In genomic region chr11:82902086-82902485, GRCh38 we compare ENCODE assay signal across 8 cellular contexts. TPM values are rescaled to one million over a fixed set of nuclear protein-coding genes. Genes with fewer than 3 reads are reported as not detected.
DNase-seq lines count a peak whose midpoint lies in the region; ATAC-seq and TF ChIP-seq lines count a peak whose summit lies in the region.

No MANE protein-coding gene starts in this region.

- ATAC-seq in GM19395 (IDR thresholded peaks at IDR 0.05; ENCODE audit: unreplicated experiment): no peak

- POLR2A ChIA-PET in CD4-positive, alpha-beta memory T cell (lab: Charles Lee; ENCODE audit: partially characterized antibody): interaction anchor here (0.7 to 3.6 kb wide), 28 partner anchors 10 to 383 kb away, joined by 3 to 124 read pairs (median 8); partner anchors contain the start of genes ANKRD42, CCDC90B, PCF11 and RAB30
- POLR2A ChIA-PET in GM10248 (lab: Yijun Ruan, JAX): interaction anchor here (0.6 to 1.6 kb wide), 2 partner anchors 9 to 199 kb away, joined by 4 read pairs; no protein-coding TSS in a partner anchor

- CTCF ChIA-PET in CD4-positive, alpha-beta memory T cell (lab: Charles Lee; ENCODE audit: partially characterized antibody): interaction anchor here (0.9 to 11.8 kb wide), 17 partner anchors 9 to 384 kb away, joined by 3 to 107 read pairs (median 4); partner anchors contain the start of genes CCDC90B and PCF11
- CTCF ChIA-PET in GM10248 (lab: Yijun Ruan, JAX): interaction anchor here (0.8 to 3.0 kb wide), 9 partner anchors 21 to 914 kb away, joined by 3 to 18 read pairs (median 3); no protein-coding TSS in a partner anchor

- peak overlapping the region; percentile 95 to 100 (median 98) for H3K4me3 Mint-ChIP-seq in CD4-positive, alpha-beta memory T cell
- H3K4me3 Mint-ChIP-seq in neural crest cell: peak overlapping the region; percentile 99

- H3K27ac ChIP-seq in CD4-positive, alpha-beta memory T cell (ENCODE audit: low read depth, low read length): peak overlapping the region; percentile 92
- H3K27ac ChIP-seq in colonic mucosa: no peak overlapping the region

- H3K27ac Mint-ChIP-seq in CD4-positive, alpha-beta memory T cell: peak overlapping the region; percentile 95 to 100 (median 100)
- H3K27ac Mint-ChIP-seq in neural crest cell (ENCODE audit: unreplicated experiment): no peak overlapping the region

- H3K36me3 ChIP-seq in CD4-positive, alpha-beta memory T cell (ENCODE audit: insufficient read depth, low read length): no peaks in the 10 kb centered on the region
- no peaks in the 10 kb centered on the region for H3K36me3 ChIP-seq in MG63
- no peaks in the 10 kb centered on the region for H3K36me3 ChIP-seq in colonic mucosa

- peaks cover 0 to 8% of the 10 kb centered on the region in 2 donors for H3K36me3 Mint-ChIP-seq in CD4-positive, alpha-beta memory T cell
- H3K36me3 Mint-ChIP-seq in neural crest cell (ENCODE audit: low read depth): no peaks in the 10 kb centered on the region

- peaks cover 18 to 45% (median 37%) of the 10 kb centered on the region in 4 donors for H3K4me1 Mint-ChIP-seq in CD4-positive, alpha-beta memory T cell
- peaks cover 44% of the 10 kb centered on the region for H3K4me1 Mint-ChIP-seq in neural crest cell

- intact Hi-C loops in CD4-positive, alpha-beta memory T cell (cut with micrococcal nuclease): no loop called here
- intact Hi-C loops in colonic mucosa (cut with DNase I): no loop called here

- peak overlapping the region in 1 of 2 donors; percentile 82 for H3K4me3 ChIP-seq in CD4-positive, alpha-beta memory T cell (ENCODE audit: low read length in 2 of 2)
- H3K4me3 ChIP-seq in MG63: peak overlapping the region; percentile 68
- H3K4me3 ChIP-seq in colonic mucosa: peak overlapping the region; percentile 60

- H3K4me1 ChIP-seq in CD4-positive, alpha-beta memory T cell (ENCODE audit: insufficient read depth, low read length): peaks cover 38% of the 10 kb centered on the region
- peaks cover 3% of the 10 kb centered on the region for H3K4me1 ChIP-seq in colonic mucosa

- H3K9ac ChIP-seq in colonic mucosa (ENCODE audit: low read depth in 2 of 2, low read length in 2 of 2): no peak overlapping the region

- DNase-seq in CD4-positive, alpha-beta memory T cell: no peak
- DNase-seq in MG63 (no peak), colonic mucosa (no peak), neural crest cell (ENCODE audit: low read depth, low spot score) (no peak), NCI-H1436 (lab: John Stamatoyannopoulos, UW) (no peak), GM10248 (ENCODE audit: extremely low spot score) (no peak), NCI-H187 (lab: John Stamatoyannopoulos, UW) (no peak)

- no peaks in the 10 kb centered on the region for H3K27me3 Mint-ChIP-seq in CD4-positive, alpha-beta memory T cell
- no peaks in the 10 kb centered on the region for H3K27me3 Mint-ChIP-seq in neural crest cell (ENCODE audit: low read depth)

- no peaks in the 10 kb centered on the region for H3K27me3 ChIP-seq in CD4-positive, alpha-beta memory T cell (ENCODE audit: insufficient read depth, low read length)
- H3K27me3 ChIP-seq in MG63 (no peaks in the 10 kb centered on the region), colonic mucosa (no peaks in the 10 kb centered on the region)

- H3K9me3 Mint-ChIP-seq in CD4-positive, alpha-beta memory T cell: peaks cover 0 to 1% (median 0%) of the 10 kb centered on the region in 8 donors
- no peaks in the 10 kb centered on the region for H3K9me3 Mint-ChIP-seq in neural crest cell

- H3K9me3 ChIP-seq in CD4-positive, alpha-beta memory T cell (ENCODE audit: control insufficient read depth in 1 of 2, low read length in 2 of 2): no peaks in the 10 kb centered on the region
- H3K9me3 ChIP-seq in MG63 (no peaks in the 10 kb centered on the region), colonic mucosa (no peaks in the 10 kb centered on the region)

- TF ChIP-seq CTCF in colonic mucosa (IDR thresholded peaks at IDR 0.05) (no peak), neural crest cell (conservative IDR thresholded peaks at IDR 0.05) (no peak), GM10248 (IDR thresholded peaks at IDR 0.05; ENCODE audit: control extremely low read depth, extremely low read depth, low read depth, missing control alignments) (no peak)

RNA-seq across cellular contexts. Expression of gene DDIAS, which starts 0.6 kb away (rescaled TPM):
- under 1 TPM; 0.67 to 0.86 TPM for total RNA-seq in CD4-positive, alpha-beta memory T cell
- 1 to 10 TPM in 1 of 2 donors, not detected in 1; 2.4 TPM for polyA plus RNA-seq in CD4-positive, alpha-beta memory T cell
- 9.2 and 10.3 TPM in 2 replicates for total RNA-seq in MG63 (2014; rRNA removed; shearing (Covaris generic); ENCODE audit: low replicate concordance)
- 1 to 10 TPM; 2.5 to 7.8 TPM for total RNA-seq in colonic mucosa
- 22.1 and 23.2 TPM in 2 replicates for total RNA-seq in neural crest cell

RNA-seq across cellular contexts. Expression of gene PRCP, which starts 1.9 kb away (rescaled TPM):
- total RNA-seq in CD4-positive, alpha-beta memory T cell: 10 to 100 TPM; 24.1 to 28.0 TPM
- 10 to 100 TPM; 34.4 to 38.4 TPM for polyA plus RNA-seq in CD4-positive, alpha-beta memory T cell
- 24.0 and 33.3 TPM in 2 replicates for total RNA-seq in MG63 (2014; rRNA removed; shearing (Covaris generic); ENCODE audit: low replicate concordance)
- total RNA-seq in colonic mucosa (10 to 100 TPM; 24.9 to 41.3 TPM), neural crest cell (57.7 and 59.8 TPM in 2 replicates)
